Comparison of ENCODE assay signal across 8 cellular contexts in genomic region chr16:11361751-11362742, GRCh38. TPM values are rescaled to one million over a fixed set of nuclear protein-coding genes. Genes with fewer than 3 reads are reported as not detected.
DNase-seq lines count a peak whose midpoint lies in the region; ATAC-seq and TF ChIP-seq lines count a peak whose summit lies in the region.

No MANE protein-coding gene starts in this region.

- no peaks in the 10 kb centered on the region for H3K27me3 ChIP-seq in neural progenitor cell

- peak overlapping the region; percentile 51 for H3K27ac Mint-ChIP-seq in activated CD4-positive, alpha-beta T cell treated with anti-CD3 and anti-CD28 coated beads, Interleukin-2, amount 10 ng/mL, durations not matched to agents 7 days and 5 days
- H3K27ac Mint-ChIP-seq in neural progenitor cell, result peak overlapping the region; percentile 85

- H3K9ac ChIP-seq in neural progenitor cell, result no peak overlapping the region

- TF ChIP-seq CTCF in neural progenitor cell (IDR thresholded peaks at IDR 0.05), result no peak

- H3K9me3 ChIP-seq in neural progenitor cell (ENCODE audit: low read depth), result no peaks in the 10 kb centered on the region

- H3K36me3 Mint-ChIP-seq in activated CD4-positive, alpha-beta T cell treated with anti-CD3 and anti-CD28 coated beads, Interleukin-2, amount 10 ng/mL, durations not matched to agents 7 days and 5 days (ENCODE audit: low read depth), result peaks cover 6% of the 10 kb centered on the region
- H3K36me3 Mint-ChIP-seq in neural progenitor cell, result no peaks in the 10 kb centered on the region

- H3K27me3 Mint-ChIP-seq in activated CD4-positive, alpha-beta T cell treated with anti-CD3 and anti-CD28 coated beads, Interleukin-2, amount 10 ng/mL, durations not matched to agents 7 days and 5 days, result peaks cover 7% of the 10 kb centered on the region
- peaks cover 10% of the 10 kb centered on the region for H3K27me3 Mint-ChIP-seq in neural progenitor cell (ENCODE audit: insufficient read depth, low read depth)

- DNase-seq in activated CD4-positive, alpha-beta T cell treated with anti-CD3 and anti-CD28 coated beads, Interleukin-2, amount 10 ng/mL, durations not matched to agents 7 days and 5 days, result peak; percentile 55
- no peak for DNase-seq in neural progenitor cell (ENCODE audit: low spot score)
- no peak for DNase-seq in NCI-H226
- DNase-seq in DMS53 (lab: John Stamatoyannopoulos, UW), result no peak
- DNase-seq in GM19240 (ENCODE audit: insufficient read length, low spot score), result no peak

- peak; percentile 29 for ATAC-seq in GM18868 (IDR thresholded peaks at IDR 0.05; ENCODE audit: unreplicated experiment)
- ATAC-seq in HG03108 (IDR thresholded peaks at IDR 0.05; ENCODE audit: unreplicated experiment), result peak; percentile 45
- ATAC-seq in HG03457 (IDR thresholded peaks at IDR 0.05; ENCODE audit: unreplicated experiment), result no peak

- no peak overlapping the region for H3K4me3 ChIP-seq in neural progenitor cell

- H3K4me3 Mint-ChIP-seq in activated CD4-positive, alpha-beta T cell treated with anti-CD3 and anti-CD28 coated beads, Interleukin-2, amount 10 ng/mL, durations not matched to agents 7 days and 5 days, result peak overlapping the region; percentile 68
- no peak overlapping the region for H3K4me3 Mint-ChIP-seq in neural progenitor cell

- H3K4me1 Mint-ChIP-seq in activated CD4-positive, alpha-beta T cell treated with anti-CD3 and anti-CD28 coated beads, Interleukin-2, amount 10 ng/mL, durations not matched to agents 7 days and 5 days, result peaks cover 77% of the 10 kb centered on the region
- peaks cover 35% of the 10 kb centered on the region for H3K4me1 Mint-ChIP-seq in neural progenitor cell

- POLR2A ChIA-PET in activated CD4-positive, alpha-beta T cell treated with anti-CD3 and anti-CD28 coated beads, Interleukin-2, amount 10 ng/mL, durations not matched to agents 7 days and 5 days (lab: Charles Lee), result no interaction called here

- no peak overlapping the region for H3K4me2 ChIP-seq in neural progenitor cell

- H3K4me1 ChIP-seq in neural progenitor cell, result peaks cover 22% of the 10 kb centered on the region

- CTCF ChIA-PET in activated CD4-positive, alpha-beta T cell treated with anti-CD3 and anti-CD28 coated beads, Interleukin-2, amount 10 ng/mL, durations not matched to agents 7 days and 5 days (lab: Charles Lee), result interaction anchor here (1.4 kb wide), 1 partner anchor 10 kb away, joined by 8 read pairs; no protein-coding TSS in a partner anchor

- no peak overlapping the region for H2AFZ ChIP-seq in neural progenitor cell (replicated peaks)

- H3K79me2 ChIP-seq in neural progenitor cell (ENCODE audit: low read depth), result no peaks in the 10 kb centered on the region

- H4K20me1 ChIP-seq in neural progenitor cell (ENCODE audit: low read depth), result peaks cover 1% of the 10 kb centered on the region

- no peaks in the 10 kb centered on the region for H3K9me3 Mint-ChIP-seq in activated CD4-positive, alpha-beta T cell treated with anti-CD3 and anti-CD28 coated beads, Interleukin-2, amount 10 ng/mL, durations not matched to agents 7 days and 5 days
- H3K9me3 Mint-ChIP-seq in neural progenitor cell, result no peaks in the 10 kb centered on the region

- no peaks in the 10 kb centered on the region for H3K36me3 ChIP-seq in neural progenitor cell

- H3K27ac ChIP-seq in neural progenitor cell, result no peak overlapping the region

- H3F3A ChIP-seq in neural progenitor cell (ENCODE audit: low read depth), result peaks cover 8% of the 10 kb centered on the region

RNA-seq across cellular contexts. Expression of gene RMI2, which starts 16.8 kb away (rescaled TPM):
- 10 to 100 TPM; 53.5 to 55.1 TPM for total RNA-seq in activated CD4-positive, alpha-beta T cell treated with anti-CD3 and anti-CD28 coated beads, Interleukin-2, amount 10 ng/mL, durations not matched to agents 7 days and 5 days
- total RNA-seq in neural progenitor cell (ENCODE audit: low replicate concordance), result 56.1 and 68.6 TPM in 2 replicates
